Comparison of ENCODE assay signal across 34 cellular contexts in the genomic region with DNA sequence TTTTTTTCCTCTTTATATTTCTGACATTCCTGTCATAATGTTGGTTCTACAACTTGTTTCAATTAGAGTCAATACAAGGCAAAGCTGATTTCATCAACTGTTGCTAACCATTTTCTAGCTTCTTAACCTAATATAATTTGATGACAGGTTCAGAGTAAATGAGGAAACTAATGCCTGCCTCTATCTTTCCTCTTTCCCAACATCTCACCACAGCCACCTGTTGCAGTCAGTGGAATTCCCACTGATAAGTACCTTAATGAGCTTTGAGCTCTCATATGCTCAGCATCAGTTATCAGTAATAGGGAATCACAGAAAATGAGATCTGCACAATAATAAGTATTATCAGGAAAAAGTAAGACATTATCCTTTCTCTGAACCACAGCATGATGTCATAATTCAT.
"Had no signal": no experiment of that assay in that cellular context is flagged by ENCODE, and none has a peak within 500 bp of the region (broad histone marks: within the 10 kb centered on the region; RNA-seq: fewer than 3 reads in every experiment).

No MANE protein-coding gene starts in this region.

- H3K27ac ChIP-seq: adrenal gland, ascending aorta, breast epithelium, cardiac muscle cell, colonic mucosa, epithelial cell of prostate, esophagus squamous epithelium, gastroesophageal sphincter, heart right ventricle, hepatocyte had no signal

- H3K36me3 Mint-ChIP-seq: activated CD4-positive, alpha-beta memory T cell treated with anti-CD3 and anti-CD28 coated beads for 36 hours; activated CD8-positive, alpha-beta memory T cell treated with anti-CD3 and anti-CD28 coated beads, Interleukin-2, amount 10 ng/mL, durations not matched to agents 7 days and 5 days; activated naive CD4-positive, alpha-beta T cell treated with anti-CD3 and anti-CD28 coated beads, Interleukin-2, amount 50 U/mL, for 24 hours; activated naive CD8-positive, alpha-beta T cell treated with anti-CD3 and anti-CD28 coated beads for 36 hours had no signal

- H3K9me3 ChIP-seq: adrenal gland, ascending aorta, breast epithelium, colonic mucosa, esophagus squamous epithelium, gastroesophageal sphincter had no signal

- H3K27me3 ChIP-seq: adrenal gland, ascending aorta, breast epithelium, cardiac muscle cell, colonic mucosa, esophagus squamous epithelium, gastroesophageal sphincter, heart right ventricle had no signal

- H3K27ac Mint-ChIP-seq: activated CD4-positive, alpha-beta memory T cell treated with anti-CD3 and anti-CD28 coated beads for 36 hours; activated CD4-positive, alpha-beta T cell treated with anti-CD3 and anti-CD28 coated beads for 36 hours; activated CD4-positive, alpha-beta T cell treated with anti-CD3 and anti-CD28 coated beads, Interleukin-2, amount 10 ng/mL, durations not matched to agents 24 days and 14 days; activated CD8-positive, alpha-beta memory T cell treated with anti-CD3 and anti-CD28 coated beads, Interleukin-2, amount 10 ng/mL, durations not matched to agents 7 days and 5 days; activated CD8-positive, alpha-beta T cell treated with anti-CD3 and anti-CD28 coated beads, Interleukin-2, amount 10 ng/mL, durations not matched to agents 7 days and 5 days; activated naive CD4-positive, alpha-beta T cell treated with anti-CD3 and anti-CD28 coated beads for 36 hours; activated naive CD4-positive, alpha-beta T cell treated with anti-CD3 and anti-CD28 coated beads, Interleukin-2, amount 50 U/mL, for 24 hours; activated naive CD8-positive, alpha-beta T cell treated with anti-CD3 and anti-CD28 coated beads for 36 hours; activated naive CD8-positive, alpha-beta T cell treated with anti-CD3 and anti-CD28 coated beads, Interleukin-2, amount 50 U/mL, for 24 hours; activated T-helper 1 cell treated with anti-CD3 and anti-CD28 coated beads, Interleukin-12 subunit alpha, Interleukin-12 subunit beta, Interleukin-2, Interleukin-4 antibody, amounts not matched to agents 30 ng/mL and 10 ng/mL and 1 ng/mL, durations not matched to agents 14 hours and 24 hours and 36 hours; activated T-helper 2 cell treated with anti-CD3 and anti-CD28 coated beads, Interferon-gamma antibody, Interleukin-2, Interleukin-4, amounts not matched to agents 10 μg/mL and 5 μg/mL and 100 μg/mL, durations not matched to agents 14 hours and 24 hours and 36 hours; brain had no signal

- H3K4me3 ChIP-seq: adrenal gland, ascending aorta, breast epithelium, cardiac muscle cell, colonic mucosa, esophagus squamous epithelium, gastroesophageal sphincter, heart right ventricle, hepatocyte had no signal

- H3K4me3 Mint-ChIP-seq: activated CD4-positive, alpha-beta memory T cell treated with anti-CD3 and anti-CD28 coated beads for 36 hours; activated CD4-positive, alpha-beta T cell treated with anti-CD3 and anti-CD28 coated beads for 36 hours; activated CD4-positive, alpha-beta T cell treated with anti-CD3 and anti-CD28 coated beads, Interleukin-2, amount 10 ng/mL, durations not matched to agents 24 days and 14 days; activated CD8-positive, alpha-beta memory T cell treated with anti-CD3 and anti-CD28 coated beads, Interleukin-2, amount 10 ng/mL, durations not matched to agents 7 days and 5 days; activated CD8-positive, alpha-beta T cell treated with anti-CD3 and anti-CD28 coated beads, Interleukin-2, amount 10 ng/mL, durations not matched to agents 7 days and 5 days; activated naive CD4-positive, alpha-beta T cell treated with anti-CD3 and anti-CD28 coated beads for 36 hours; activated naive CD4-positive, alpha-beta T cell treated with anti-CD3 and anti-CD28 coated beads, Interleukin-2, amount 50 U/mL, for 24 hours; activated naive CD8-positive, alpha-beta T cell treated with anti-CD3 and anti-CD28 coated beads for 36 hours; activated naive CD8-positive, alpha-beta T cell treated with anti-CD3 and anti-CD28 coated beads, Interleukin-2, amount 50 U/mL, for 24 hours; activated T-helper 1 cell treated with anti-CD3 and anti-CD28 coated beads, Interleukin-12 subunit alpha, Interleukin-12 subunit beta, Interleukin-2, Interleukin-4 antibody, amounts not matched to agents 30 ng/mL and 10 ng/mL and 1 ng/mL, durations not matched to agents 14 hours and 24 hours and 36 hours; brain had no signal

- H3K4me1 ChIP-seq: adrenal gland, ascending aorta, breast epithelium, colonic mucosa, esophagus squamous epithelium, gastroesophageal sphincter, heart right ventricle had no signal

- DNase-seq: activated CD4-positive, alpha-beta memory T cell treated with anti-CD3 and anti-CD28 coated beads for 36 hours; activated CD4-positive, alpha-beta T cell treated with anti-CD3 and anti-CD28 coated beads for 36 hours; activated CD4-positive, alpha-beta T cell treated with anti-CD3 and anti-CD28 coated beads, Interleukin-2, amount 10 ng/mL, durations not matched to agents 24 days and 14 days; activated CD4-positive, CD25-positive, alpha-beta regulatory T cell; activated CD4-positive, CD25-positive, alpha-beta regulatory T cell treated with anti-CD3 and anti-CD28 coated beads, Interleukin-2, amount 50 U/mL, for 72 hours; activated CD8-positive, alpha-beta memory T cell treated with anti-CD3 and anti-CD28 coated beads, Interleukin-2, amount 10 ng/mL, durations not matched to agents 7 days and 5 days; activated CD8-positive, alpha-beta memory T cell treated with anti-CD3 and anti-CD28 coated beads, Interleukin-2, amount 50 U/mL, for 4 hours; activated CD8-positive, alpha-beta T cell treated with anti-CD3 and anti-CD28 coated beads, Interleukin-2, amount 10 ng/mL, durations not matched to agents 7 days and 5 days; activated effector memory CD4-positive, alpha-beta T cell treated with anti-CD3 and anti-CD28 coated beads, Interleukin-2, amount 50 U/mL, for 16 hours; activated naive CD4-positive, alpha-beta T cell treated with anti-CD3 and anti-CD28 coated beads for 36 hours; activated naive CD8-positive, alpha-beta T cell treated with anti-CD3 and anti-CD28 coated beads for 36 hours; activated naive CD8-positive, alpha-beta T cell treated with anti-CD3 and anti-CD28 coated beads, Interleukin-2, amount 50 U/mL, for 24 hours; activated T-cell treated with anti-CD3 and anti-CD28 coated beads, Interleukin-2, amount 50 U/mL, for 1 hour; activated T-cell treated with anti-CD3 and anti-CD28 coated beads, Interleukin-2, amount 50 U/mL, for 48 hours; adrenal gland; central memory CD4-positive, alpha-beta T cell; cerebellar nuclear complex; colonic mucosa; effector CD8-positive, alpha-beta T cell; esophagus squamous epithelium; foreskin melanocyte; heart right ventricle had no signal

- H3K9me3 Mint-ChIP-seq: activated CD4-positive, alpha-beta memory T cell treated with anti-CD3 and anti-CD28 coated beads for 36 hours; activated CD4-positive, alpha-beta T cell treated with anti-CD3 and anti-CD28 coated beads, Interleukin-2, amount 10 ng/mL, durations not matched to agents 24 days and 14 days; activated naive CD8-positive, alpha-beta T cell treated with anti-CD3 and anti-CD28 coated beads for 36 hours; activated T-helper 1 cell treated with anti-CD3 and anti-CD28 coated beads, Interleukin-12 subunit alpha, Interleukin-12 subunit beta, Interleukin-2, Interleukin-4 antibody, amounts not matched to agents 30 ng/mL and 10 ng/mL and 1 ng/mL, durations not matched to agents 14 hours and 24 hours and 36 hours; activated T-helper 2 cell treated with anti-CD3 and anti-CD28 coated beads, Interferon-gamma antibody, Interleukin-2, Interleukin-4, amounts not matched to agents 10 μg/mL and 5 μg/mL and 100 μg/mL, durations not matched to agents 14 hours and 24 hours and 36 hours had no signal

- H3K4me1 Mint-ChIP-seq: activated CD4-positive, alpha-beta T cell treated with anti-CD3 and anti-CD28 coated beads for 36 hours; activated CD4-positive, alpha-beta T cell treated with anti-CD3 and anti-CD28 coated beads, Interleukin-2, amount 10 ng/mL, durations not matched to agents 24 days and 14 days; activated CD8-positive, alpha-beta memory T cell treated with anti-CD3 and anti-CD28 coated beads, Interleukin-2, amount 10 ng/mL, durations not matched to agents 7 days and 5 days; activated naive CD4-positive, alpha-beta T cell treated with anti-CD3 and anti-CD28 coated beads, Interleukin-2, amount 50 U/mL, for 24 hours; activated naive CD8-positive, alpha-beta T cell treated with anti-CD3 and anti-CD28 coated beads for 36 hours; activated naive CD8-positive, alpha-beta T cell treated with anti-CD3 and anti-CD28 coated beads, Interleukin-2, amount 50 U/mL, for 24 hours had no signal

- FAIRE-seq: endometrium, endothelial cell of umbilical vein had no signal

- H3K27me3 Mint-ChIP-seq: activated CD4-positive, alpha-beta T cell treated with anti-CD3 and anti-CD28 coated beads, Interleukin-2, amount 10 ng/mL, durations not matched to agents 24 days and 14 days had no signal

- H3K36me3 ChIP-seq: adrenal gland, ascending aorta, breast epithelium, cardiac muscle cell, colonic mucosa, esophagus squamous epithelium, gastroesophageal sphincter, heart right ventricle had no signal
